24 cellular contexts compared by ENCODE assay signal in the genomic region with DNA sequence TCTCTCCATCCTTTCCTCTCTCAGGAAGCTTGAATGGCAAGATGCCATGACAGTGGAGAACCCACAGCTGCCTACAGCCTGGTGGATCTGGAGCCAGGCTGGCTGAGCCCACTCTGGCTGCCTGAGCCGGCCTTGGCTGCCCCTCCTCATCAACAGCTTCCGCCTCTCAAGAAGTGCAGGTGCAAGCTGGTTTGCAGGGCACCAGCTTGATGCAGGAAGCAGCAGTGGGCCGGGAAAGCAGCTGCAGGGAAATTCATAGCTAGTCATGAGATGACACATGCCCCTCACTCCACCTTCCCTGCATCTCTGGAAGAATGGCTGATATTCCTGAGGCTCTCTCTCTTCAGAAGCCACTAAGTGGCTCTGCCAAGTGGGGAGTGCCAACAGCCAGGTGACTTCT.
"Had no signal": no experiment of that assay in that cellular context is flagged by ENCODE, and none has a peak within 500 bp of the region (broad histone marks: within the 10 kb centered on the region; RNA-seq: fewer than 3 reads in every experiment).

No MANE protein-coding gene starts in this region.

- H3K36me3 ChIP-seq: heart left ventricle, neural progenitor cell, ovary, suprapubic skin, thyroid gland, uterus had no signal

- DNase-seq: effector memory CD4-positive, alpha-beta T cell; heart left ventricle; hippocampal formation; left colon; left ventricle myocardium superior; mesenchymal stem cell; midbrain; ovary; right cardiac atrium; stimulated activated CD4-positive, alpha-beta T cell treated with anti-CD3 and anti-CD28 coated beads, Interleukin-4, amount 100 ng/mL, for 1 hour; stimulated activated CD8-positive, alpha-beta memory T cell treated with anti-CD3 and anti-CD28 coated beads, Interleukin-4, amount 100 ng/mL, for 48 hours; stimulated activated naive CD8-positive, alpha-beta T cell treated with anti-CD3 and anti-CD28 coated beads, Interleukin-15, Interleukin-2, amounts not matched to agents 100 U/mL and 50 U/mL, for 24 hours; thyroid gland; uterus had no signal

- H3K9me3 ChIP-seq: heart left ventricle, ovary, suprapubic skin, thyroid gland, uterus had no signal

- ATAC-seq: esophagus mucosa; heart left ventricle; left colon; left ventricle myocardium superior; natural killer cell treated with Interleukin-12 subunit alpha and Interleukin-12 subunit beta and Interleukin-15 and Interleukin-18, amount 100 ng/mL, for 72 hours; right cardiac atrium; stimulated activated effector memory CD8-positive, alpha-beta T cell treated with anti-CD3 and anti-CD28 coated beads, Interleukin-12 subunit alpha, Interleukin-12 subunit beta, amount 100 ng/mL, for 72 hours; stimulated activated naive CD8-positive, alpha-beta T cell treated with anti-CD3 and anti-CD28 coated beads, Interleukin-15, Interleukin-2, amounts not matched to agents 100 U/mL and 50 U/mL, for 24 hours had no signal

- H3K9me3 Mint-ChIP-seq: neural progenitor cell; stimulated activated effector memory CD8-positive, alpha-beta T cell treated with anti-CD3 and anti-CD28 coated beads, Interleukin-12 subunit alpha, Interleukin-12 subunit beta, amount 100 ng/mL, for 72 hours; type B pancreatic cell had no signal

- H3K4me3 ChIP-seq: heart left ventricle, lung, neural progenitor cell, ovary, smooth muscle cell, suprapubic skin, thyroid gland, uterus had no signal

- H3K4me1 Mint-ChIP-seq: stimulated activated effector memory CD8-positive, alpha-beta T cell treated with anti-CD3 and anti-CD28 coated beads, Interleukin-12 subunit alpha, Interleukin-12 subunit beta, amount 100 ng/mL, for 72 hours had no signal

- H3K27ac ChIP-seq: heart left ventricle, neural progenitor cell, ovary, suprapubic skin, thyroid gland, uterus had no signal

- H3K27me3 ChIP-seq: heart left ventricle, neural progenitor cell, ovary, suprapubic skin, thyroid gland, uterus had no signal

- H3K27ac Mint-ChIP-seq: natural killer cell treated with Interleukin-12 subunit alpha and Interleukin-12 subunit beta and Interleukin-15 and Interleukin-18, amount 100 ng/mL, for 72 hours; neural progenitor cell; stimulated activated effector memory CD8-positive, alpha-beta T cell treated with anti-CD3 and anti-CD28 coated beads, Interleukin-12 subunit alpha, Interleukin-12 subunit beta, amount 100 ng/mL, for 72 hours; type B pancreatic cell had no signal

- FAIRE-seq: endometrium, frontal cortex had no signal

- H3K4me1 ChIP-seq: heart left ventricle, suprapubic skin, thyroid gland, uterus had no signal

- H3K9ac ChIP-seq: neural progenitor cell had no signal

- H3K4me3 Mint-ChIP-seq: natural killer cell treated with Interleukin-12 subunit alpha and Interleukin-12 subunit beta and Interleukin-15 and Interleukin-18, amount 100 ng/mL, for 72 hours; neural progenitor cell; stimulated activated effector memory CD8-positive, alpha-beta T cell treated with anti-CD3 and anti-CD28 coated beads, Interleukin-12 subunit alpha, Interleukin-12 subunit beta, amount 100 ng/mL, for 72 hours; type B pancreatic cell had no signal

- H3K4me2 ChIP-seq: neural progenitor cell, smooth muscle cell had no signal

- H3K36me3 Mint-ChIP-seq: natural killer cell treated with Interleukin-12 subunit alpha and Interleukin-12 subunit beta and Interleukin-15 and Interleukin-18, amount 100 ng/mL, for 72 hours; neural progenitor cell; stimulated activated effector memory CD8-positive, alpha-beta T cell treated with anti-CD3 and anti-CD28 coated beads, Interleukin-12 subunit alpha, Interleukin-12 subunit beta, amount 100 ng/mL, for 72 hours; type B pancreatic cell had no signal

- H2AFZ ChIP-seq: neural progenitor cell had no signal
